In genomic region chr5:79227484-79227995, GRCh38 we compare ENCODE assay signal across 16 cellular contexts. TPM values are rescaled to one million over a fixed set of nuclear protein-coding genes. Genes with fewer than 3 reads are reported as not detected.
A peak's percentile ranks its signal among the peaks of the same experiment; 100 is the strongest.
DNase-seq lines count a peak whose midpoint lies in the region; ATAC-seq lines count a peak whose summit lies in the region.
"Had no signal": no experiment of that assay in that cellular context is flagged by ENCODE, and none has a peak within 500 bp of the region (broad histone marks: within the 10 kb centered on the region; RNA-seq: fewer than 3 reads in every experiment).

No MANE protein-coding gene starts in this region.

- H3K27me3 ChIP-seq in adipocyte (replicated peaks; ENCODE audit: control insufficient read depth, insufficient read depth, low read length): no peaks in the 10 kb centered on the region
- H3K27me3 ChIP-seq: BLaER1 treated with 17β-estradiol and CSF1 and Interleukin-3, amounts not matched to agents 10 nM and 100 nM had no signal

- no peaks in the 10 kb centered on the region for H3K9me3 Mint-ChIP-seq in activated T-cell treated with anti-CD3 and anti-CD28 coated beads, Interleukin-2, amount 50 U/mL, for 72 hours
- peaks cover 2% of the 10 kb centered on the region for H3K9me3 Mint-ChIP-seq in memory B cell
- H3K9me3 Mint-ChIP-seq: CD8-positive, alpha-beta T cell; HFFc6 had no signal

- H3K4me1 Mint-ChIP-seq in activated T-cell treated with anti-CD3 and anti-CD28 coated beads, Interleukin-2, amount 50 U/mL, for 72 hours (ENCODE audit: low read depth): peaks cover 43% of the 10 kb centered on the region
- H3K4me1 Mint-ChIP-seq in memory B cell: peaks cover 7% of the 10 kb centered on the region
- H3K4me1 Mint-ChIP-seq: GM23338 had no signal

- H3K9ac ChIP-seq in adipocyte (ENCODE audit: low read length): no peak overlapping the region
- H3K9ac ChIP-seq: BLaER1 treated with 17β-estradiol and CSF1 and Interleukin-3, amounts not matched to agents 10 nM and 100 nM had no signal

- DNase-seq in activated T-cell treated with anti-CD3 and anti-CD28 coated beads, Interleukin-2, amount 50 U/mL, for 72 hours: no peak
- DNase-seq in activated T-cell treated with anti-CD3 and anti-CD28 coated beads, Interleukin-2, amount 50 U/mL, for 1 hour: no peak
- DNase-seq in adipocyte (ENCODE audit: low read depth) (peak; percentile 31), memory B cell (ENCODE audit: low spot score in 2 of 2) (no peak), A172 (ENCODE audit: low spot score) (no peak), NCI-H187 (lab: John Stamatoyannopoulos, UW) (no peak)
- DNase-seq: Calu3; CD8-positive, alpha-beta T cell; DMS53; GDM1; HCEC 1CT; HFFc6; IMR-90 had no signal

- H3K9me3 ChIP-seq in adipocyte (ENCODE audit: control insufficient read depth, low read length): no peaks in the 10 kb centered on the region

- H3K27ac Mint-ChIP-seq in activated T-cell treated with anti-CD3 and anti-CD28 coated beads, Interleukin-2, amount 50 U/mL, for 72 hours: peak overlapping the region; percentile 36
- peak overlapping the region; percentile 80 for H3K27ac Mint-ChIP-seq in memory B cell
- H3K27ac Mint-ChIP-seq: CD8-positive, alpha-beta T cell; GM23338; HFFc6 had no signal

- peak overlapping the region in 1 of 2 donors; percentile 64 for H3K4me3 Mint-ChIP-seq in activated T-cell treated with anti-CD3 and anti-CD28 coated beads, Interleukin-2, amount 50 U/mL, for 72 hours
- no peak overlapping the region for H3K4me3 Mint-ChIP-seq in memory B cell
- H3K4me3 Mint-ChIP-seq: CD8-positive, alpha-beta T cell; GM23338; HFFc6 had no signal

- H3K27me3 Mint-ChIP-seq in activated T-cell treated with anti-CD3 and anti-CD28 coated beads, Interleukin-2, amount 50 U/mL, for 72 hours (ENCODE audit: low read depth): no peaks in the 10 kb centered on the region
- H3K27me3 Mint-ChIP-seq in memory B cell: no peaks in the 10 kb centered on the region

- H3K4me1 ChIP-seq in adipocyte (ENCODE audit: control insufficient read depth, insufficient read depth, low read length): peaks cover 8% of the 10 kb centered on the region
- H3K4me1 ChIP-seq: BLaER1 treated with 17β-estradiol and CSF1 and Interleukin-3, amounts not matched to agents 10 nM and 100 nM had no signal

- H3K4me3 ChIP-seq in adipocyte (ENCODE audit: low read length): no peak overlapping the region
- H3K4me3 ChIP-seq: BLaER1 treated with 17β-estradiol and CSF1 and Interleukin-3, amounts not matched to agents 10 nM and 100 nM; GM23338 had no signal

- ATAC-seq in activated T-cell treated with anti-CD3 and anti-CD28 coated beads, Interleukin-2, amount 50 U/mL, for 72 hours (replicated peaks in 1 of 2): no peak
- no peak for ATAC-seq in memory B cell (ENCODE audit: low read depth)
- no peak for ATAC-seq in GM21576 (IDR thresholded peaks at IDR 0.05; ENCODE audit: unreplicated experiment)
- ATAC-seq: CD8-positive, alpha-beta T cell; GM23338 had no signal

- peaks cover 2% of the 10 kb centered on the region for H3K36me3 ChIP-seq in adipocyte (ENCODE audit: control insufficient read depth, insufficient read depth, low read length, severe bottlenecking)
- H3K36me3 ChIP-seq: BLaER1 treated with 17β-estradiol and CSF1 and Interleukin-3, amounts not matched to agents 10 nM and 100 nM had no signal

- H3K36me3 Mint-ChIP-seq in activated T-cell treated with anti-CD3 and anti-CD28 coated beads, Interleukin-2, amount 50 U/mL, for 72 hours (ENCODE audit: insufficient read depth in 2 of 2): peaks cover 15 to 16% of the 10 kb centered on the region in 2 donors
- no peaks in the 10 kb centered on the region for H3K36me3 Mint-ChIP-seq in memory B cell
- H3K36me3 Mint-ChIP-seq: CD8-positive, alpha-beta T cell had no signal

RNA-seq across cellular contexts. Expression of gene JMY, which starts 8.4 kb away (rescaled TPM):
- total RNA-seq in activated T-cell treated with anti-CD3 and anti-CD28 coated beads, Interleukin-2, amount 50 U/mL, for 72 hours: 10 to 100 TPM; 39.7 to 56.2 TPM
- 10.4 and 12.6 TPM in 2 replicates for total RNA-seq in A172 (2014; rRNA removed; shearing (Covaris generic))
